In genomic region chrX:137432609-137433008, GRCh38 we compare ENCODE assay signal across 10 cellular contexts.
DNase-seq lines count a peak whose midpoint lies in the region; ATAC-seq and TF ChIP-seq lines count a peak whose summit lies in the region.
"Had no signal": no experiment of that assay in that cellular context is flagged by ENCODE, and none has a peak within 500 bp of the region (broad histone marks: within the 10 kb centered on the region; RNA-seq: fewer than 3 reads in every experiment).

No MANE protein-coding gene starts in this region.

- peaks cover 67% of the 10 kb centered on the region for H3K27me3 Mint-ChIP-seq in mesothelial cell of epicardium (ENCODE audit: low read depth)
- peaks cover 27% of the 10 kb centered on the region for H3K27me3 Mint-ChIP-seq in activated CD4-positive, alpha-beta T cell treated with anti-CD3 and anti-CD28 coated beads, Interleukin-2, amount 10 ng/mL, durations not matched to agents 24 days and 14 days

- DNase-seq in NCI-H1417 (lab: John Stamatoyannopoulos, UW) (peak in 2 of 3 experiments; percentile 37 to 78), NCI-H1417 treated with DMSO at 0.1 percent for 48 hours (lab: John Stamatoyannopoulos, UW) (no peak), mesothelial cell of epicardium (ENCODE audit: low spot score in 2 of 2, unreplicated experiment in 2 of 2) (no peak)
- no peak for DNase-seq in activated CD4-positive, alpha-beta T cell treated with anti-CD3 and anti-CD28 coated beads, Interleukin-2, amount 10 ng/mL, durations not matched to agents 24 days and 14 days
- DNase-seq: activated CD4-positive, alpha-beta T cell treated with anti-CD3 and anti-CD28 coated beads for 1 hour; spleen had no signal

- no peak overlapping the region for H3K27ac Mint-ChIP-seq in mesothelial cell of epicardium
- H3K27ac Mint-ChIP-seq in activated CD4-positive, alpha-beta T cell treated with anti-CD3 and anti-CD28 coated beads, Interleukin-2, amount 10 ng/mL, durations not matched to agents 24 days and 14 days = no peak overlapping the region

- ATAC-seq in HG03521 (IDR thresholded peaks at IDR 0.05; ENCODE audit: unreplicated experiment) (peak; percentile 53), SK-N-SH treated with all-trans-retinoic acid at 6 μM for 48 hours (peak; percentile 43; the same call in 1 of the 3 replicates), GM21447 (IDR thresholded peaks at IDR 0.05; ENCODE audit: unreplicated experiment) (no peak), GM18873 (IDR thresholded peaks at IDR 0.05; ENCODE audit: low FRiP score, unreplicated experiment) (no peak)

- TF ChIP-seq CTCF in mesothelial cell of epicardium (IDR thresholded peaks at IDR 0.05; ENCODE audit: unreplicated experiment) = peak; percentile 12

- no peak overlapping the region for H3K4me3 Mint-ChIP-seq in mesothelial cell of epicardium
- H3K4me3 Mint-ChIP-seq in activated CD4-positive, alpha-beta T cell treated with anti-CD3 and anti-CD28 coated beads, Interleukin-2, amount 10 ng/mL, durations not matched to agents 24 days and 14 days = no peak overlapping the region

- H3K4me1 Mint-ChIP-seq in mesothelial cell of epicardium = peaks cover 2% of the 10 kb centered on the region
- H3K4me1 Mint-ChIP-seq in activated CD4-positive, alpha-beta T cell treated with anti-CD3 and anti-CD28 coated beads, Interleukin-2, amount 10 ng/mL, durations not matched to agents 24 days and 14 days = no peaks in the 10 kb centered on the region

- no peaks in the 10 kb centered on the region for H3K36me3 Mint-ChIP-seq in mesothelial cell of epicardium
- no peaks in the 10 kb centered on the region for H3K36me3 Mint-ChIP-seq in activated CD4-positive, alpha-beta T cell treated with anti-CD3 and anti-CD28 coated beads, Interleukin-2, amount 10 ng/mL, durations not matched to agents 24 days and 14 days (ENCODE audit: low read depth)

- H3K9me3 Mint-ChIP-seq in mesothelial cell of epicardium = peaks cover 25% of the 10 kb centered on the region
- H3K9me3 Mint-ChIP-seq in activated CD4-positive, alpha-beta T cell treated with anti-CD3 and anti-CD28 coated beads, Interleukin-2, amount 10 ng/mL, durations not matched to agents 24 days and 14 days = no peaks in the 10 kb centered on the region

- intact Hi-C loops in activated CD4-positive, alpha-beta T cell treated with anti-CD3 and anti-CD28 coated beads, Interleukin-2, amount 10 ng/mL, durations not matched to agents 24 days and 14 days (cut with micrococcal nuclease) = no loop called here

TF ChIP-seq in SK-N-SH treated with all-trans-retinoic acid at 6 μM for 48 hours, 23 proteins besides CTCF, POLR2A, EP300 and RAD21:
- no peak for TF ChIP-seq ISL1 (CRISPR knock-in tag; IDR thresholded peaks at IDR 0.05)
- no peak for TF ChIP-seq TCF4 (CRISPR knock-in tag; IDR thresholded peaks at IDR 0.05; ENCODE audit: borderline replicate concordance)
- no peak for TF ChIP-seq SNAI2 (CRISPR knock-in tag; IDR thresholded peaks at IDR 0.05)
- TF ChIP-seq CREB5 (CRISPR knock-in tag; IDR thresholded peaks at IDR 0.05; ENCODE audit: low read depth) = no peak
- no peak for TF ChIP-seq ZNF70 (CRISPR knock-in tag; IDR thresholded peaks at IDR 0.05)
- no peak for TF ChIP-seq ARNTL (CRISPR knock-in tag; IDR thresholded peaks at IDR 0.05; ENCODE audit: borderline replicate concordance, low read depth)
- no peak for TF ChIP-seq ZFP3 (CRISPR knock-in tag; IDR thresholded peaks at IDR 0.05)
- TF ChIP-seq ZNF565 (CRISPR knock-in tag; conservative IDR thresholded peaks at IDR 0.05; ENCODE audit: low read depth) = no peak
- TF ChIP-seq ZNF8 (CRISPR knock-in tag; IDR thresholded peaks at IDR 0.05) = no peak
- no peak for TF ChIP-seq POU6F1 (CRISPR knock-in tag; IDR thresholded peaks at IDR 0.05; ENCODE audit: borderline replicate concordance, low read depth)
- no peak for TF ChIP-seq OSR1 (CRISPR knock-in tag; IDR thresholded peaks at IDR 0.05)
- no peak for TF ChIP-seq TSHZ2 (CRISPR knock-in tag; IDR thresholded peaks at IDR 0.05)
- TF ChIP-seq TOX (CRISPR knock-in tag; IDR thresholded peaks at IDR 0.05; ENCODE audit: borderline replicate concordance) = no peak
- no peak for TF ChIP-seq CSDC2 (CRISPR knock-in tag; IDR thresholded peaks at IDR 0.05)

Comparison
In these comparisons a context has a peak if more than half of its experiments do, and no peak if none do; other contexts are left out.
1. DNase-seq: peak in NCI-H1417 (2 of 3); none in NCI-H1417 treated with DMSO at 0.1 percent for 48 hours (single experiment), mesothelial cell of epicardium (0 of 2) and activated CD4-positive, alpha-beta T cell treated with anti-CD3 and anti-CD28 coated beads, Interleukin-2, amount 10 ng/mL, durations not matched to agents 24 days and 14 days (single experiment).
2. ATAC-seq: peak in HG03521 (single experiment) and SK-N-SH treated with all-trans-retinoic acid at 6 μM for 48 hours (single experiment); none in GM21447 (single experiment) and GM18873 (single experiment).